ENCODE assay signal across 24 cellular contexts in genomic region chr11:23976776-23977380, GRCh38.
A peak's percentile ranks its signal among the peaks of the same experiment; 100 is the strongest.
DNase-seq lines count a peak whose midpoint lies in the region; ATAC-seq and TF ChIP-seq lines count a peak whose summit lies in the region.
"Had no signal": no experiment of that assay in that cellular context is flagged by ENCODE, and none has a peak within 500 bp of the region (broad histone marks: within the 10 kb centered on the region; RNA-seq: fewer than 3 reads in every experiment).

No MANE protein-coding gene starts in this region.

- no peak for ATAC-seq in GM18505 (IDR thresholded peaks at IDR 0.05; ENCODE audit: unreplicated experiment)
- ATAC-seq in HG02938 (IDR thresholded peaks at IDR 0.05; ENCODE audit: unreplicated experiment), result no peak
- no peak for ATAC-seq in HG02759 (IDR thresholded peaks at IDR 0.05; ENCODE audit: unreplicated experiment)
- ATAC-seq: activated CD4-positive, CD25-positive, alpha-beta regulatory T cell treated with anti-CD3 and anti-CD28 coated beads, Interleukin-2, amount 50 U/mL, for 24 hours; body of pancreas; lower lobe of right lung had no signal

- H3K27ac ChIP-seq in GM23248 (peak overlapping the region; percentile 45), tibial artery (peak overlapping the region; percentile 18 to 55)
- H3K27ac ChIP-seq: body of pancreas, lower lobe of right lung, ovary, Peyer's patch, sigmoid colon, upper lobe of left lung had no signal

- DNase-seq in GM23248, result peak; percentile 64
- peak; percentile 63 for DNase-seq in amniotic epithelial cell (ENCODE audit: low read depth)
- peak; percentile 67 for DNase-seq in fibroblast of the aortic adventitia (ENCODE audit: low read depth)
- no peak for DNase-seq in tibial artery
- DNase-seq: activated naive CD4-positive, alpha-beta T cell treated with anti-CD3 and anti-CD28 coated beads, Interleukin-2, amount 10 ng/mL, durations not matched to agents 7 days and 5 days; activated T-cell treated with anti-CD3 and anti-CD28 coated beads, Interleukin-2, amount 50 U/mL, for 48 hours; body of pancreas; C1 segment of cervical spinal cord; GDM1; head of caudate nucleus; lower lobe of right lung; naive B cell; NCI-H1694; NCI-H2227 treated with DMSO at 0.1 percent for 48 hours; ovary; Peyer's patch; sigmoid colon; stimulated activated CD4-positive, alpha-beta T cell treated with anti-CD3 and anti-CD28 coated beads, Interleukin-2, amount 100 ng/mL, for 24 hours; upper lobe of left lung had no signal

- H3K4me3 ChIP-seq in GM23248 (peak overlapping the region; percentile 27), fibroblast of the aortic adventitia (ENCODE audit: low read depth, low read length) (no peak overlapping the region), tibial artery (no peak overlapping the region)
- H3K4me3 ChIP-seq: body of pancreas, HAP-1, lower lobe of right lung, ovary, Peyer's patch, sigmoid colon, upper lobe of left lung had no signal

- H3K4me2 ChIP-seq in GM23248 (ENCODE audit: unreplicated experiment), result peak overlapping the region; percentile 68

- intact Hi-C loops in tibial artery (cut with DNase I; ENCODE audit: low total_unique reads), result no loop called here

- no peaks in the 10 kb centered on the region for H3K27me3 ChIP-seq in GM23248 (replicated peaks; ENCODE audit: insufficient read depth)
- H3K27me3 ChIP-seq in tibial artery, result no peaks in the 10 kb centered on the region
- H3K27me3 ChIP-seq: body of pancreas, ovary, Peyer's patch, sigmoid colon, upper lobe of left lung had no signal

- H3K9me3 ChIP-seq in GM23248 (ENCODE audit: low read depth) (no peaks in the 10 kb centered on the region), tibial artery (no peaks in the 10 kb centered on the region)
- H3K9me3 ChIP-seq: body of pancreas, HAP-1, lower lobe of right lung, ovary, Peyer's patch, sigmoid colon, upper lobe of left lung had no signal

- in situ Hi-C loops in GM23248 (cut with MboI), result no loop called here

- H3K4me1 ChIP-seq in GM23248 (ENCODE audit: insufficient read depth), result peaks cover 22% of the 10 kb centered on the region
- H3K4me1 ChIP-seq in tibial artery, result peaks cover 0 to 34% (median 1%) of the 10 kb centered on the region in 4 donors
- H3K4me1 ChIP-seq: body of pancreas, lower lobe of right lung, Peyer's patch, sigmoid colon, upper lobe of left lung had no signal

- no peaks in the 10 kb centered on the region for H4K20me1 ChIP-seq in GM23248 (ENCODE audit: insufficient read depth)

- TF ChIP-seq CTCF in fibroblast of the aortic adventitia (IDR thresholded peaks at IDR 0.05; ENCODE audit: insufficient read depth, low read length), result no peak
- no peak for TF ChIP-seq CTCF in tibial artery (IDR thresholded peaks at IDR 0.05)

- 0 out of 2 replicates have a peak overlapping the region, but pooled peaks have one; percentile 18 for H3K9ac ChIP-seq in GM23248

- no peaks in the 10 kb centered on the region; the same call in 1 of the 2 replicates for H3K9me2 ChIP-seq in GM23248 (ENCODE audit: insufficient read depth)

- H2AFZ ChIP-seq in GM23248, result peak overlapping the region; percentile 64

- no peak for TF ChIP-seq POLR2A in GM18505 (IDR thresholded peaks at IDR 0.05; ENCODE audit: borderline replicate concordance, extremely low read depth, insufficient read depth, insufficient read length)

- no peaks in the 10 kb centered on the region for H3K36me3 ChIP-seq in GM23248 (ENCODE audit: low read depth)
- H3K36me3 ChIP-seq in tibial artery, result no peaks in the 10 kb centered on the region
- H3K36me3 ChIP-seq: HAP-1, lower lobe of right lung, ovary, Peyer's patch, sigmoid colon, upper lobe of left lung had no signal

- no peaks in the 10 kb centered on the region for H3K79me2 ChIP-seq in GM23248 (ENCODE audit: insufficient read depth)

- H3F3A ChIP-seq in GM23248 (ENCODE audit: insufficient read depth), result peaks cover 21% of the 10 kb centered on the region

Comparison
In these comparisons a context has a peak if more than half of its experiments do, and no peak if none do; other contexts are left out.
1. DNase-seq: peak in GM23248 (single experiment), amniotic epithelial cell (single experiment) and fibroblast of the aortic adventitia (single experiment); none in tibial artery (0 of 2).